Comparison of ENCODE assay signal across 2 cellular contexts in genomic region chr9:129420721-129421120, GRCh38.
TF ChIP-seq lines count a peak whose summit lies in the region.

No MANE protein-coding gene starts in this region.

TF ChIP-seq in A549, 52 proteins besides CTCF, POLR2A, EP300 and RAD21 (continued from another document):
- TF ChIP-seq HMGXB4 (CRISPR knock-in tag; IDR thresholded peaks at IDR 0.05; ENCODE audit: borderline replicate concordance), result no peak
- no peak for TF ChIP-seq NFE2L2 (conservative IDR thresholded peaks at IDR 0.05; ENCODE audit: low read length)
- TF ChIP-seq E2F6 (IDR thresholded peaks at IDR 0.05; ENCODE audit: borderline replicate concordance, low read depth), result no peak
- no peak for TF ChIP-seq KDM5A (IDR thresholded peaks at IDR 0.05)
- TF ChIP-seq PHF8 (IDR thresholded peaks at IDR 0.05; ENCODE audit: borderline replicate concordance, low read depth), result no peak
- TF ChIP-seq KDM1A (IDR thresholded peaks at IDR 0.05; ENCODE audit: low read depth), result peak; percentile 56; the same call in 1 of the 2 replicates
- TF ChIP-seq HES2 (IDR thresholded peaks at IDR 0.05), result no peak
- TF ChIP-seq RFX5 (IDR thresholded peaks at IDR 0.05), result no peak
- no peak for TF ChIP-seq CEBPB (IDR thresholded peaks at IDR 0.05)
- no peak for TF ChIP-seq CBX2 (IDR thresholded peaks at IDR 0.05; ENCODE audit: borderline replicate concordance, low read depth)
- TF ChIP-seq ZFP36 (IDR thresholded peaks at IDR 0.05; ENCODE audit: borderline replicate concordance, partially characterized antibody), result peak; percentile 73
- no peak for TF ChIP-seq PBX3 (IDR thresholded peaks at IDR 0.05)

TF ChIP-seq in HEK293, 187 proteins besides CTCF, POLR2A, EP300 and RAD21:
- TF ChIP-seq ZNF148 (tag by site-specific recombination; IDR thresholded peaks at IDR 0.05; ENCODE audit: borderline replicate concordance) (no peak), ZNF362 (tag by site-specific recombination; IDR thresholded peaks at IDR 0.05) (no peak), ZNF433 (tag by site-specific recombination; IDR thresholded peaks at IDR 0.05; ENCODE audit: low read depth) (no peak), ZNF768 (tag by site-specific recombination; IDR thresholded peaks at IDR 0.05) (peak; percentile 65; the same call in 1 of the 2 replicates), ZNF302 (tag by site-specific recombination; IDR thresholded peaks at IDR 0.05; ENCODE audit: low read depth) (no peak), ZNF280C (tag by site-specific recombination; IDR thresholded peaks at IDR 0.05) (no peak), ZNF585B (tag by site-specific recombination; IDR thresholded peaks at IDR 0.05) (no peak), ZNF175 (tag by site-specific recombination; IDR thresholded peaks at IDR 0.05) (no peak)
